9 cellular contexts compared by ENCODE assay signal in genomic region chr22:43293661-43294392, GRCh38. TPM values are rescaled to one million over a fixed set of nuclear protein-coding genes. Genes with fewer than 3 reads are reported as not detected.
DNase-seq lines count a peak whose midpoint lies in the region; ATAC-seq and TF ChIP-seq lines count a peak whose summit lies in the region.
"Had no signal": no experiment of that assay in that cellular context is flagged by ENCODE, and none has a peak within 500 bp of the region (broad histone marks: within the 10 kb centered on the region; RNA-seq: fewer than 3 reads in every experiment).

No MANE protein-coding gene starts in this region.

- H3K27ac ChIP-seq in foreskin keratinocyte = no peak overlapping the region

- in situ Hi-C loops in GM13977 (cut with MboI; ENCODE audit: low pct_unique_long_range_greater_than_20kb, low sequenced_read_pairs, unreplicated experiment) = no loop called here

- H3K4me1 ChIP-seq in foreskin keratinocyte = no peaks in the 10 kb centered on the region

- H3K27me3 ChIP-seq in foreskin keratinocyte = peaks cover 17% of the 10 kb centered on the region

- no peak for ATAC-seq in foreskin keratinocyte

- TF ChIP-seq CTCF in GM13977 (IDR thresholded peaks at IDR 0.05; ENCODE audit: extremely low read depth, insufficient read depth, missing control alignments) = no peak
- no peak for TF ChIP-seq CTCF in foreskin keratinocyte (conservative IDR thresholded peaks at IDR 0.05)

- DNase-seq in ELR (ENCODE audit: low read depth) (peak; percentile 50), NCI-H524 treated with DMSO at 0.1 percent for 48 hours (lab: John Stamatoyannopoulos, UW) (peak; percentile 74), fibroblast of gingiva (ENCODE audit: low read depth) (peak; percentile 71), renal cortical epithelial cell (ENCODE audit: low read depth) (peak; percentile 7), GOT3 (lab: John Stamatoyannopoulos, UW) (no peak), GM13977 (ENCODE audit: low spot score) (no peak), foreskin keratinocyte (no peak), iPS-NIHi11 (ENCODE audit: low spot score) (no peak)

RNA-seq across cellular contexts. Expression of gene SCUBE1, which starts 49.3 kb away (rescaled TPM):
- total RNA-seq in renal cortical epithelial cell (0.10 TPM in 1 of 2 replicates, not detected in the other), foreskin keratinocyte (not detected in 2 replicates)
- polyA plus RNA-seq in foreskin keratinocyte = not detected in 2 replicates
- total RNA-seq: activated T-helper 1 cell treated with anti-CD3 and anti-CD28 coated beads, Interleukin-12 subunit alpha, Interleukin-12 subunit beta, Interleukin-2, Interleukin-4 antibody, amounts not matched to agents 30 ng/mL and 10 ng/mL and 1 ng/mL, durations not matched to agents 14 hours and 24 hours and 36 hours had no signal

Comparison
In these comparisons a context has a peak if more than half of its experiments do, and no peak if none do; other contexts are left out.
1. DNase-seq: peak in ELR (single experiment), NCI-H524 treated with DMSO at 0.1 percent for 48 hours (single experiment), fibroblast of gingiva (single experiment) and renal cortical epithelial cell (single experiment); none in GOT3 (single experiment), GM13977 (single experiment), foreskin keratinocyte (0 of 2) and iPS-NIHi11 (single experiment).